17 cellular contexts compared by ENCODE assay signal in genomic region chr10:31773749-31774148, GRCh38.
"Had no signal": no experiment of that assay in that cellular context is flagged by ENCODE, and none has a peak within 500 bp of the region (broad histone marks: within the 10 kb centered on the region; RNA-seq: fewer than 3 reads in every experiment).

No MANE protein-coding gene starts in this region.

- H3K36me3 ChIP-seq: left lung, tibial artery, vagina had no signal

- H3K9me3 ChIP-seq: tibial artery, vagina had no signal

- H3K4me3 ChIP-seq: left lung, tibial artery, vagina had no signal

- H3K4me1 ChIP-seq: left lung, vagina had no signal

- H3K27ac ChIP-seq: epithelial cell of prostate, foreskin keratinocyte, left lung, tibial artery, vagina had no signal

- ATAC-seq: activated CD4-positive, alpha-beta T cell treated with anti-CD3 and anti-CD28 coated beads for 36 hours; foreskin keratinocyte; left lung had no signal

- FAIRE-seq: keratinocyte had no signal

- DNase-seq: activated CD4-positive, alpha-beta T cell treated with anti-CD3 and anti-CD28 coated beads for 36 hours; activated CD4-positive, alpha-beta T cell treated with anti-CD3 and anti-CD28 coated beads, Interleukin-2, amount 50 U/mL, for 48 hours; activated naive CD4-positive, alpha-beta T cell; activated naive CD8-positive, alpha-beta T cell treated with anti-CD3 and anti-CD28 coated beads for 36 hours; amniotic stem cell; foreskin keratinocyte; naive B cell; posterior cingulate gyrus; stimulated activated CD4-positive, alpha-beta T cell treated with anti-CD3 and anti-CD28 coated beads, Interleukin-12 subunit alpha, Interleukin-12 subunit beta, amount 100 ng/mL, for 4 hours; stimulated activated CD4-positive, alpha-beta T cell treated with anti-CD3 and anti-CD28 coated beads, Interleukin-1b, Interleukin-23, amount 100 ng/mL, for 48 hours; stimulated activated naive CD4-positive, alpha-beta T cell treated with Interleukin-2 at 50 U/mL for 16 hours; substantia nigra; tibial artery had no signal

- H3K27me3 ChIP-seq: foreskin keratinocyte, left lung, tibial artery, vagina had no signal
